ENCODE assay signal across 8 cellular contexts in genomic region chr5:122129332-122129731, GRCh38. TPM values are rescaled to one million over a fixed set of nuclear protein-coding genes. Genes with fewer than 3 reads are reported as not detected.
A peak's percentile ranks its signal among the peaks of the same experiment; 100 is the strongest.
DNase-seq lines count a peak whose midpoint lies in the region; ATAC-seq, FAIRE-seq and TF ChIP-seq lines count a peak whose summit lies in the region.

Gene ZNF474, plus strand, starts transcription at chr5:122129546. Its CDS starts 22,445 bp downstream, at chr5:122151991.

- no peak for TF ChIP-seq POLR2A in H54 (IDR thresholded peaks at IDR 0.05; ENCODE audit: low read depth, low read length)

- DNase-seq in H54 (ENCODE audit: insufficient read length, low spot score) (no peak), SJCRH30 (peak; percentile 61 to 64), foreskin melanocyte (peak; percentile 49), sciatic nerve (ENCODE audit: low spot score) (no peak), DMS79 treated with DMSO at 0.1 percent for 48 hours (lab: John Stamatoyannopoulos, UW) (no peak)
- no peak for DNase-seq in stimulated activated naive CD8-positive, alpha-beta T cell treated with anti-CD3 and anti-CD28 coated beads, Interleukin-15, Interleukin-2, amounts not matched to agents 100 U/mL and 50 U/mL, for 24 hours

- H3K4me1 ChIP-seq in SJCRH30 = peaks cover 30% of the 10 kb centered on the region

- no peak within 1 kb of the TSS for H3K4me3 ChIP-seq in SJCRH30

- no peaks in the 10 kb centered on the region for H3K36me3 ChIP-seq in SJCRH30

- peak; percentile 75 for ATAC-seq in sciatic nerve
- no peak for ATAC-seq in stimulated activated naive CD8-positive, alpha-beta T cell treated with anti-CD3 and anti-CD28 coated beads, Interleukin-15, Interleukin-2, amounts not matched to agents 100 U/mL and 50 U/mL, for 24 hours
- ATAC-seq in GM18511 (IDR thresholded peaks at IDR 0.05; ENCODE audit: unreplicated experiment) = no peak
- no peak for ATAC-seq in GM21367 (IDR thresholded peaks at IDR 0.05; ENCODE audit: unreplicated experiment)

- intact Hi-C loops in sciatic nerve (cut with DNase I) = no loop called here

- no peaks in the 10 kb centered on the region for H3K27me3 ChIP-seq in SJCRH30

- no peaks in the 10 kb centered on the region for H3K9me3 ChIP-seq in SJCRH30 (replicated peaks)

- H3K27ac ChIP-seq in SJCRH30 = no peak within 1 kb of the TSS

- FAIRE-seq in H54 (lab: Jason Lieb, UNC) = peak; percentile 97

RNA-seq across cellular contexts. Expression of gene ZNF474, which starts in this region (rescaled TPM):
- 0.16 and 0.51 TPM in 2 replicates for total RNA-seq in SJCRH30 (2014; rRNA removed; shearing (Covaris generic))
- 0.80 TPM for total RNA-seq in sciatic nerve

Comparison
In these comparisons a context has a peak if more than half of its experiments do, and no peak if none do; other contexts are left out.
1. Peak in DNase-seq in SJCRH30; RNA of the gene not detected or under 1 TPM.
2. Peak in ATAC-seq in sciatic nerve; RNA of the gene not detected or under 1 TPM.